Comparison of ENCODE assay signal across 24 cellular contexts in the genomic region with DNA sequence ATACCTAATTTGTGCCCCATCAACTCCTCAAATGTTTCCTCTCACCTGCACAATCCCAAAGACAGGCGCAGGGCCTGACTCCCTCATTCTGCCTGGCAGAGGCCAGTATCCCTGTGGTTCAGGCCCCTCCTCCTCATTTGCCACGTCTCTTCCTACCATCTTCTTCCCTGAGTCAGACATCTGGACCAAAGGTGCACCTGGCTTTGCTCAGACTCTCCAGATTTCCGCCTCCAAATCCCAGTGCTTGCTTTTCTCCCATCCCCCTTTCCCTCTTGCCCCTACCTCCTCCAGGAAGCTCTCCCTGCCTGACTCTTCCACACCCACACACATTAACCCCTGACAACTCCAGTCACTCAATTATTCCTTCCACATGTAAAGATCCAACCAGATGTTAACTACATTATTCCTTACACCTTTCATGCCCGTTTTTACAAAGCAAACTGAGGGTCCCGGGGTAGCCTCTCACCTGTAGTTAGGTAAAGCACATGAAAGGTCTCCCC. TPM values are rescaled to one million over a fixed set of nuclear protein-coding genes. Genes with fewer than 3 reads are reported as not detected.
DNase-seq lines count a peak whose midpoint lies in the region; ATAC-seq lines count a peak whose summit lies in the region.
"Had no signal": no experiment of that assay in that cellular context is flagged by ENCODE, and none has a peak within 500 bp of the region (broad histone marks: within the 10 kb centered on the region; RNA-seq: fewer than 3 reads in every experiment).

No MANE protein-coding gene starts in this region.

- DNase-seq in T-helper 2 cell treated with Interferon-gamma antibody and Interleukin-4, amounts not matched to agents 5 μg/mL and 100 μg/mL, for 36 hours (ENCODE audit: low spot score), result no peak
- DNase-seq in T-helper 2 cell (no peak), RKO (ENCODE audit: low spot score) (peak; percentile 80), mucosa of gallbladder (ENCODE audit: low spot score) (no peak), iPS-NIHi7 (ENCODE audit: extremely low spot score) (no peak)
- no peak for DNase-seq in central memory CD8-positive, alpha-beta T cell (ENCODE audit: low spot score in 2 of 2)
- no peak for DNase-seq in stimulated activated effector memory CD8-positive, alpha-beta T cell treated with anti-CD3 and anti-CD28 coated beads, Interleukin-12 subunit alpha, Interleukin-12 subunit beta, amount 100 ng/mL, for 72 hours (ENCODE audit: low spot score in 2 of 2)
- DNase-seq: activated CD4-positive, alpha-beta T cell treated with anti-CD3 and anti-CD28 coated beads for 1 hour; activated effector memory CD4-positive, alpha-beta T cell treated with Interleukin-2 at 50 U/mL for 16 hours; BE2C; COR-L47; endodermal cell; kidney; NCI-H1092; NCI-H2029 treated with DMSO at 0.1 percent for 48 hours; NCI-H226; NCI-H748 treated with DMSO at 0.1 percent for 48 hours; nucleus accumbens; stimulated activated CD4-positive, alpha-beta T cell treated with anti-CD3 and anti-CD28 coated beads, Interleukin-2, amount 100 ng/mL, for 48 hours; stimulated activated naive CD8-positive, alpha-beta T cell treated with anti-CD3 and anti-CD28 coated beads, Interleukin-15, amount 100 ng/mL, for 72 hours; transverse colon had no signal

- H3K27me3 Mint-ChIP-seq in T-helper 2 cell treated with Interferon-gamma antibody and Interleukin-4, amounts not matched to agents 5 μg/mL and 100 μg/mL, for 36 hours (ENCODE audit: low read depth), result no peaks in the 10 kb centered on the region
- H3K27me3 Mint-ChIP-seq in central memory CD8-positive, alpha-beta T cell, result no peaks in the 10 kb centered on the region
- H3K27me3 Mint-ChIP-seq: stimulated activated naive CD8-positive, alpha-beta T cell treated with anti-CD3 and anti-CD28 coated beads, Interleukin-15, amount 100 ng/mL, for 72 hours had no signal

- no peak overlapping the region for H3K4me3 Mint-ChIP-seq in T-helper 2 cell treated with Interferon-gamma antibody and Interleukin-4, amounts not matched to agents 5 μg/mL and 100 μg/mL, for 36 hours
- no peak overlapping the region for H3K4me3 Mint-ChIP-seq in central memory CD8-positive, alpha-beta T cell
- no peak overlapping the region for H3K4me3 Mint-ChIP-seq in stimulated activated effector memory CD8-positive, alpha-beta T cell treated with anti-CD3 and anti-CD28 coated beads, Interleukin-12 subunit alpha, Interleukin-12 subunit beta, amount 100 ng/mL, for 72 hours
- H3K4me3 Mint-ChIP-seq: endodermal cell; stimulated activated naive CD8-positive, alpha-beta T cell treated with anti-CD3 and anti-CD28 coated beads, Interleukin-15, amount 100 ng/mL, for 72 hours had no signal

- H3K27ac Mint-ChIP-seq in T-helper 2 cell treated with Interferon-gamma antibody and Interleukin-4, amounts not matched to agents 5 μg/mL and 100 μg/mL, for 36 hours, result peak overlapping the region; percentile 10
- peak overlapping the region; percentile 78 for H3K27ac Mint-ChIP-seq in central memory CD8-positive, alpha-beta T cell (ENCODE audit: low read depth)
- peak overlapping the region; percentile 44 for H3K27ac Mint-ChIP-seq in stimulated activated effector memory CD8-positive, alpha-beta T cell treated with anti-CD3 and anti-CD28 coated beads, Interleukin-12 subunit alpha, Interleukin-12 subunit beta, amount 100 ng/mL, for 72 hours
- H3K27ac Mint-ChIP-seq: endodermal cell had no signal

- ATAC-seq in central memory CD8-positive, alpha-beta T cell (replicated peaks; ENCODE audit: extremely low read depth, poor library complexity, severe bottlenecking), result no peak
- ATAC-seq in stimulated activated effector memory CD8-positive, alpha-beta T cell treated with anti-CD3 and anti-CD28 coated beads, Interleukin-12 subunit alpha, Interleukin-12 subunit beta, amount 100 ng/mL, for 72 hours, result no peak
- ATAC-seq in GM18861 (IDR thresholded peaks at IDR 0.05; ENCODE audit: unreplicated experiment), result no peak
- ATAC-seq: Right ventricle myocardium inferior; stimulated activated naive CD8-positive, alpha-beta T cell treated with anti-CD3 and anti-CD28 coated beads, Interleukin-15, amount 100 ng/mL, for 72 hours had no signal

- no peaks in the 10 kb centered on the region for H3K9me3 Mint-ChIP-seq in T-helper 2 cell treated with Interferon-gamma antibody and Interleukin-4, amounts not matched to agents 5 μg/mL and 100 μg/mL, for 36 hours
- H3K9me3 Mint-ChIP-seq in central memory CD8-positive, alpha-beta T cell, result no peaks in the 10 kb centered on the region
- no peaks in the 10 kb centered on the region for H3K9me3 Mint-ChIP-seq in stimulated activated effector memory CD8-positive, alpha-beta T cell treated with anti-CD3 and anti-CD28 coated beads, Interleukin-12 subunit alpha, Interleukin-12 subunit beta, amount 100 ng/mL, for 72 hours
- H3K9me3 Mint-ChIP-seq: endodermal cell; stimulated activated naive CD8-positive, alpha-beta T cell treated with anti-CD3 and anti-CD28 coated beads, Interleukin-15, amount 100 ng/mL, for 72 hours had no signal

- peaks cover 11% of the 10 kb centered on the region for H3K36me3 Mint-ChIP-seq in T-helper 2 cell treated with Interferon-gamma antibody and Interleukin-4, amounts not matched to agents 5 μg/mL and 100 μg/mL, for 36 hours (ENCODE audit: low read depth)
- H3K36me3 Mint-ChIP-seq in central memory CD8-positive, alpha-beta T cell (ENCODE audit: insufficient read depth), result peaks cover 14% of the 10 kb centered on the region
- H3K36me3 Mint-ChIP-seq in stimulated activated effector memory CD8-positive, alpha-beta T cell treated with anti-CD3 and anti-CD28 coated beads, Interleukin-12 subunit alpha, Interleukin-12 subunit beta, amount 100 ng/mL, for 72 hours, result peaks cover 99% of the 10 kb centered on the region

- H3K4me1 Mint-ChIP-seq in T-helper 2 cell treated with Interferon-gamma antibody and Interleukin-4, amounts not matched to agents 5 μg/mL and 100 μg/mL, for 36 hours (ENCODE audit: low read depth), result peaks cover 16% of the 10 kb centered on the region
- H3K4me1 Mint-ChIP-seq in central memory CD8-positive, alpha-beta T cell, result peaks cover 37% of the 10 kb centered on the region
- H3K4me1 Mint-ChIP-seq in stimulated activated effector memory CD8-positive, alpha-beta T cell treated with anti-CD3 and anti-CD28 coated beads, Interleukin-12 subunit alpha, Interleukin-12 subunit beta, amount 100 ng/mL, for 72 hours, result peaks cover 35% of the 10 kb centered on the region
- H3K4me1 Mint-ChIP-seq: endodermal cell had no signal

RNA-seq across cellular contexts. Expression of gene SEMA7A, which starts 19.6 kb away (rescaled TPM):
- total RNA-seq in mucosa of gallbladder, result 3.2 TPM

RNA-seq across cellular contexts. Expression of gene CYP11A1, which starts 46.7 kb away (rescaled TPM):
- 0.72 TPM for total RNA-seq in mucosa of gallbladder
- total RNA-seq: bronchial epithelial cell had no signal

RNA-seq across cellular contexts. Expression of gene UBL7, which starts 46.8 kb away (rescaled TPM):
- 43.1 TPM for total RNA-seq in mucosa of gallbladder

Comparison
In these comparisons a context has a peak if more than half of its experiments do, and no peak if none do; other contexts are left out.
1. H3K27ac Mint-ChIP-seq: peak in every context shown above with its lines; median percentile 78 in central memory CD8-positive, alpha-beta T cell; 44 in stimulated activated effector memory CD8-positive, alpha-beta T cell treated with anti-CD3 and anti-CD28 coated beads, Interleukin-12 subunit alpha, Interleukin-12 subunit beta, amount 100 ng/mL, for 72 hours; 10 in T-helper 2 cell treated with Interferon-gamma antibody and Interleukin-4, amounts not matched to agents 5 μg/mL and 100 μg/mL, for 36 hours.